Comparison of ENCODE assay signal across 8 cellular contexts in the genomic region with DNA sequence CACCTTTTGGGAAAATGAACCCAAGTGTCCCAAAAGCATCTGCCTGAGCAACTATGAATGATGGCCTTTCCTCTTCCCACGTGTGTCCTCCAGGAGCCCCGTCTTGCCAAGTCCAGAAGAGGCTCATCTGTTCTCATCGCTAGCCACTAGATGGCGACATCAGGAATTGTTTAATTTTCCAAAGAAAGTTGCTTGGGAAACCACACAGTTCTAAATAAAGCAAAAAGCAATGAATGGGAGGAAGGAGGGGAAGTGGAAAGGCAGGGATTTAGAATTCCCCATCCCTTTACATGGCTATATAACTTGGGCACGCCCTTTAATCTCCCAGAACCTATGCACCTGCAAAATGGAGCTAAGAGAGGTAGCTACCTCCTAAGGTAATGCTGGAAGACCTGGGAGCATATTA. TPM values are rescaled to one million over a fixed set of nuclear protein-coding genes. Genes with fewer than 3 reads are reported as not detected.
DNase-seq lines count a peak whose midpoint lies in the region; ATAC-seq, FAIRE-seq and TF ChIP-seq lines count a peak whose summit lies in the region.

No MANE protein-coding gene starts in this region.

- intact Hi-C loops in MCF 10A (cut with micrococcal nuclease), result loop anchor here (1.0 to 5.0 kb wide), 2 partner anchors 50 to 126 kb away; no protein-coding TSS in a partner anchor

- H3K9me1 ChIP-seq in keratinocyte (ENCODE audit: control insufficient read depth, extremely low read depth, insufficient read depth, low read length), result no peaks in the 10 kb centered on the region

- H3K4me1 Mint-ChIP-seq in MCF 10A (ENCODE audit: insufficient read depth, unreplicated experiment), result peaks cover 17% of the 10 kb centered on the region

- H3K27me3 ChIP-seq in NT2/D1 (ENCODE audit: insufficient read depth, insufficient read length) (no peaks in the 10 kb centered on the region), keratinocyte (ENCODE audit: control insufficient read depth, extremely low read depth, insufficient read depth, low read length) (peaks cover 14% of the 10 kb centered on the region), thoracic aorta (replicated peaks; ENCODE audit: insufficient read depth) (no peaks in the 10 kb centered on the region)

- peak; percentile 89 for FAIRE-seq in keratinocyte (lab: Jason Lieb, UNC)

- DNase-seq in DMS114 treated with DMSO at 0.1 percent for 48 hours (lab: John Stamatoyannopoulos, UW; ENCODE audit: unreplicated experiment) (peak; percentile 78), HCEC 1CT (peak; percentile 63), NT2/D1 (ENCODE audit: low read depth, low spot score) (peak; percentile 69), MCF 10A (ENCODE audit: unreplicated experiment) (peak; percentile 77), keratinocyte (ENCODE audit: low read depth, low spot score) (peak; percentile 57), thoracic aorta (ENCODE audit: low spot score) (no peak)

- no peak overlapping the region for H3K27ac Mint-ChIP-seq in MCF 10A (ENCODE audit: low read depth, unreplicated experiment)

- ATAC-seq in thoracic aorta (ENCODE audit: insufficient number of reproducible peaks, low FRiP score, low read depth) (peak; percentile 53), HG03196 (IDR thresholded peaks at IDR 0.05; ENCODE audit: unreplicated experiment) (no peak), GM19324 (IDR thresholded peaks at IDR 0.05; ENCODE audit: low FRiP score, unreplicated experiment) (no peak)

- BruUV-seq in MCF 10A (replicated peaks; lab: Mats Ljungman, UMichigan), result no TSS peak

- no peak overlapping the region for H3K4me3 ChIP-seq in NT2/D1 (ENCODE audit: insufficient read length, low read depth)
- H3K4me3 ChIP-seq in keratinocyte (ENCODE audit: control insufficient read depth in 2 of 3, extremely low read depth in 1 of 3, insufficient read depth in 2 of 3, low read depth in 1 of 3, low read length in 3 of 3), result no peak overlapping the region
- no peak overlapping the region for H3K4me3 ChIP-seq in thoracic aorta

- no peaks in the 10 kb centered on the region for H3K36me3 Mint-ChIP-seq in MCF 10A (ENCODE audit: insufficient read depth, unreplicated experiment)

- POLR2A ChIA-PET in MCF 10A (lab: Yijun Ruan, JAX), result interaction anchor here (0.7 to 1.2 kb wide), 2 partner anchors 322 to 511 kb away, joined by 3 read pairs; no protein-coding TSS in a partner anchor

- H3K4me1 ChIP-seq in NT2/D1 (ENCODE audit: insufficient read depth, insufficient read length) (peaks cover 12% of the 10 kb centered on the region), keratinocyte (ENCODE audit: control insufficient read depth, extremely low read depth, insufficient read depth, low read length) (peaks cover 36% of the 10 kb centered on the region), thoracic aorta (ENCODE audit: control insufficient read depth in 1 of 2, low read depth in 2 of 2) (peaks cover 0 to 10% of the 10 kb centered on the region in 2 donors)

- H3K4me3 Mint-ChIP-seq in MCF 10A (ENCODE audit: unreplicated experiment), result no peak overlapping the region

- H3K79me2 ChIP-seq in keratinocyte (ENCODE audit: control insufficient read depth, insufficient read depth, low read length), result no peaks in the 10 kb centered on the region

- no peaks in the 10 kb centered on the region for H3K36me3 ChIP-seq in NT2/D1 (ENCODE audit: insufficient read depth, insufficient read length, low read length)
- H3K36me3 ChIP-seq in keratinocyte (ENCODE audit: control insufficient read depth in 2 of 2, extremely low read depth in 1 of 2, insufficient read depth in 2 of 2, low read length in 2 of 2), result no peaks in the 10 kb centered on the region
- no peaks in the 10 kb centered on the region for H3K36me3 ChIP-seq in thoracic aorta

- CTCF ChIA-PET in MCF 10A (lab: Yijun Ruan, JAX), result interaction anchor here (0.6 to 5.3 kb wide), 43 partner anchors 8 to 1912 kb away, joined by 3 to 91 read pairs (median 4); partner anchors contain the start of gene CDH5

- no peaks in the 10 kb centered on the region for H4K20me1 ChIP-seq in keratinocyte (ENCODE audit: control insufficient read depth, extremely low read depth, insufficient read depth, low read length)

- no peak overlapping the region for H2AFZ ChIP-seq in keratinocyte (ENCODE audit: control insufficient read depth, low read length)

- TF ChIP-seq CTCF in MCF 10A (IDR thresholded peaks at IDR 0.05; ENCODE audit: unreplicated experiment) (peak; percentile 56), keratinocyte (optimal IDR thresholded peaks at IDR 0.05 in 1 of 3, IDR thresholded peaks at IDR 0.05 in 1 of 3, conservative IDR thresholded peaks at IDR 0.05 in 1 of 3; ENCODE audit: extremely low read depth in 1 of 3, insufficient read depth in 2 of 3, low read length in 3 of 3) (peak; percentile 63 to 87 (median 63)), thoracic aorta (IDR thresholded peaks at IDR 0.05) (peak; percentile 66)

- H3K27me3 Mint-ChIP-seq in MCF 10A (ENCODE audit: insufficient read depth, unreplicated experiment), result peaks cover 59% of the 10 kb centered on the region

- peaks cover 3% of the 10 kb centered on the region for H3K9me3 Mint-ChIP-seq in MCF 10A (ENCODE audit: unreplicated experiment)

- H3K27ac ChIP-seq in keratinocyte (ENCODE audit: control insufficient read depth, insufficient read depth, low read length) (no peak overlapping the region), thoracic aorta (no peak overlapping the region)

- H3K4me2 ChIP-seq in keratinocyte (ENCODE audit: control insufficient read depth, extremely low read depth, insufficient read depth, low read depth, low read length), result no peak overlapping the region

- H3K9me3 ChIP-seq in NT2/D1 (ENCODE audit: insufficient read depth, low read length) (no peaks in the 10 kb centered on the region), keratinocyte (ENCODE audit: control insufficient read depth, low read depth, low read length) (no peaks in the 10 kb centered on the region), thoracic aorta (no peaks in the 10 kb centered on the region)

- dilution Hi-C loops in keratinocyte (cut with MboI; ENCODE audit: extremely low pct_ligation_motif_present, low sequenced_read_pairs), result no loop called here

- no peak overlapping the region for H3K9ac ChIP-seq in NT2/D1 (ENCODE audit: insufficient read length, low read depth)
- no peak overlapping the region for H3K9ac ChIP-seq in keratinocyte (ENCODE audit: control insufficient read depth, extremely low read depth, insufficient read depth, low read length)

RNA-seq across cellular contexts. Expression of gene CDH5, which starts 9.0 kb away (rescaled TPM):
- not detected in 2 replicates for total RNA-seq in MCF 10A (2022)
- polyA plus RNA-seq in keratinocyte, result 0.02 to 0.05 TPM in 2 of 3 replicates, not detected in the other
- polyA plus RNA-seq in keratinocyte (2011; ENCODE audit: low read depth), result 0.85 TPM
- 0.01 TPM in 1 of 2 replicates, not detected in the other for polyA plus RNA-seq in keratinocyte (2011; cell fraction: cytosol; rRNA removed)
- 0.06 and 0.12 TPM in 2 replicates for polyA plus RNA-seq in keratinocyte (2011; cell fraction: nucleus; rRNA removed)
- 0.06 TPM in 1 of 2 replicates, not detected in the other for polyA plus RNA-seq in keratinocyte (2012; ENCODE audit: low replicate concordance)
- not detected in 3 replicates for polyA minus RNA-seq in keratinocyte
- polyA minus RNA-seq in keratinocyte (2011; cell fraction: cytosol; rRNA and poly(A)+ RNA removed), result not detected
- not detected in 2 replicates for polyA minus RNA-seq in keratinocyte (2011; cell fraction: nucleus; rRNA and poly(A)+ RNA removed)
- total RNA-seq in thoracic aorta, result 10 to 100 TPM; 21.1 to 40.0 TPM

Comparison
In these comparisons a context has a peak if more than half of its experiments do, and no peak if none do; other contexts are left out.
1. RNA of gene CDH5, which starts 9.0 kb away (total RNA-seq): 21.1 to 40.0 TPM in thoracic aorta; not detected in MCF 10A; every median in the first group is over 10 times any median in the second.
2. Peak in every context shown above with its lines, with median percentiles within 50 percentile points of each other: CTCF ChIP-seq.